8 cellular contexts compared by ENCODE assay signal in genomic region chr2:200963918-200964252, GRCh38. TPM values are rescaled to one million over a fixed set of nuclear protein-coding genes. Genes with fewer than 3 reads are reported as not detected.
DNase-seq lines count a peak whose midpoint lies in the region; ATAC-seq and TF ChIP-seq lines count a peak whose summit lies in the region.
"Not testable (repeated sequence)": the region's sequence is repeated elsewhere in the genome, so short reads cannot be mapped to it uniquely, and the experiment has no call there.

No MANE protein-coding gene starts in this region.

- H3K4me1 Mint-ChIP-seq in stimulated activated naive CD8-positive, alpha-beta T cell treated with anti-CD3 and anti-CD28 coated beads, Interleukin-15, Interleukin-2, amounts not matched to agents 100 ng/mL and 50 ng/mL, for 24 hours (ENCODE audit: low read depth), result peaks cover 56% of the 10 kb centered on the region

- TF ChIP-seq CTCF in C4-2B (conservative IDR thresholded peaks at IDR 0.05); VCaP (conservative IDR thresholded peaks at IDR 0.05); brain microvascular endothelial cell (IDR thresholded peaks at IDR 0.05; ENCODE audit: low read depth, low read length, missing control alignments): not testable (repeated sequence)

- ATAC-seq in GM19467 (IDR thresholded peaks at IDR 0.05; ENCODE audit: unreplicated experiment), result peak; percentile 4
- peak; percentile 4 for ATAC-seq in HG03460 (IDR thresholded peaks at IDR 0.05; ENCODE audit: unreplicated experiment)
- ATAC-seq in Right ventricle myocardium inferior, result not testable (repeated sequence)

- H3K27me3 ChIP-seq in brain microvascular endothelial cell (replicated peaks); muscle layer of duodenum (ENCODE audit: low read depth, low read length): not testable (repeated sequence)

- H3K27ac ChIP-seq in C4-2B (peak overlapping the region; percentile 94), VCaP (peak overlapping the region; percentile 91), brain microvascular endothelial cell (peak overlapping the region; percentile 61), muscle layer of duodenum (ENCODE audit: low read length) (peak overlapping the region; percentile 83)

- H3K4me3 Mint-ChIP-seq in stimulated activated naive CD8-positive, alpha-beta T cell treated with anti-CD3 and anti-CD28 coated beads, Interleukin-15, Interleukin-2, amounts not matched to agents 100 ng/mL and 50 ng/mL, for 24 hours, result peak overlapping the region; percentile 91

- DNase-seq in brain microvascular endothelial cell, result not testable (repeated sequence)
- DNase-seq in Right ventricle myocardium inferior (ENCODE audit: missing footprints), result peak; percentile 72

- not testable (repeated sequence) for H3K36me3 ChIP-seq in brain microvascular endothelial cell (replicated peaks); muscle layer of duodenum (ENCODE audit: control insufficient read depth in 1 of 2, insufficient read depth in 2 of 2, low read length in 2 of 2)

- not testable (repeated sequence) for H3K9me3 ChIP-seq in muscle layer of duodenum (ENCODE audit: control insufficient read depth in 1 of 2, low read length in 2 of 2)

- H3K4me1 ChIP-seq in muscle layer of duodenum (ENCODE audit: control insufficient read depth in 1 of 2, insufficient read depth in 2 of 2, low read length in 2 of 2), result peaks cover 14 to 20% of the 10 kb centered on the region in 2 donors

- peaks cover 16% of the 10 kb centered on the region for H3K36me3 Mint-ChIP-seq in stimulated activated naive CD8-positive, alpha-beta T cell treated with anti-CD3 and anti-CD28 coated beads, Interleukin-15, Interleukin-2, amounts not matched to agents 100 ng/mL and 50 ng/mL, for 24 hours (ENCODE audit: low read depth)

- H3K4me3 ChIP-seq in brain microvascular endothelial cell (ENCODE audit: low read depth, low read length), result peak overlapping the region; percentile 97
- H3K4me3 ChIP-seq in muscle layer of duodenum (ENCODE audit: low read depth in 1 of 2, low read length in 2 of 2), result peak overlapping the region; percentile 84 to 100

- H3K27me3 Mint-ChIP-seq in stimulated activated naive CD8-positive, alpha-beta T cell treated with anti-CD3 and anti-CD28 coated beads, Interleukin-15, Interleukin-2, amounts not matched to agents 100 ng/mL and 50 ng/mL, for 24 hours, result not testable (repeated sequence)

- peak overlapping the region; percentile 96 for H3K27ac Mint-ChIP-seq in stimulated activated naive CD8-positive, alpha-beta T cell treated with anti-CD3 and anti-CD28 coated beads, Interleukin-15, Interleukin-2, amounts not matched to agents 100 ng/mL and 50 ng/mL, for 24 hours

- H3K9me3 Mint-ChIP-seq in stimulated activated naive CD8-positive, alpha-beta T cell treated with anti-CD3 and anti-CD28 coated beads, Interleukin-15, Interleukin-2, amounts not matched to agents 100 ng/mL and 50 ng/mL, for 24 hours, result not testable (repeated sequence)

- intact Hi-C loops in Right ventricle myocardium inferior (cut with DNase I), result loop anchor here (1.0 to 5.0 kb wide), 2 partner anchors 107 to 213 kb away; partner anchors contain the start of gene HYCC2

- in situ Hi-C loops in brain microvascular endothelial cell (cut with HindIII; ENCODE audit: low pct_ligation_motif_present, low sequenced_read_pairs), result not testable (repeated sequence)

RNA-seq across cellular contexts. Expression of gene ORC2, which starts 0.4 kb away (rescaled TPM):
- total RNA-seq in Right ventricle myocardium inferior, result 20.3 TPM
